In genomic region chr18:25705650-25706049, GRCh38 we compare ENCODE assay signal across 21 cellular contexts.
A peak's percentile ranks its signal among the peaks of the same experiment; 100 is the strongest.
DNase-seq lines count a peak whose midpoint lies in the region; ATAC-seq, FAIRE-seq and TF ChIP-seq lines count a peak whose summit lies in the region.
"Had no signal": no experiment of that assay in that cellular context is flagged by ENCODE, and none has a peak within 500 bp of the region (broad histone marks: within the 10 kb centered on the region; RNA-seq: fewer than 3 reads in every experiment).

No MANE protein-coding gene starts in this region.

- TF ChIP-seq EP300 in A549 (IDR thresholded peaks at IDR 0.05) = no peak
- TF ChIP-seq EP300 in gastroesophageal sphincter (IDR thresholded peaks at IDR 0.05) = no peak

- no peak overlapping the region for H4K5ac ChIP-seq in IMR-90 (ENCODE audit: low read depth, low read length)

- no peak overlapping the region for H3K4me3 Mint-ChIP-seq in endodermal cell
- H3K4me3 Mint-ChIP-seq: B cell; CD4-positive, alpha-beta T cell; CD8-positive, alpha-beta T cell had no signal

- peaks cover 20% of the 10 kb centered on the region for H3K27me3 ChIP-seq in IMR-90 (ENCODE audit: control insufficient read depth, insufficient read depth, low read length)
- H3K27me3 ChIP-seq in endodermal cell (ENCODE audit: control insufficient read depth, insufficient read depth, low read length, poor library complexity, severe bottlenecking) = peaks cover 33% of the 10 kb centered on the region
- H3K27me3 ChIP-seq in gastroesophageal sphincter = no peaks in the 10 kb centered on the region
- H3K27me3 ChIP-seq: BLaER1 treated with 17β-estradiol and CSF1 and Interleukin-3, amounts not matched to agents 10 nM and 100 nM had no signal

- DNase-seq in A549 (ENCODE audit: low read depth in 1 of 2, low spot score in 1 of 2) (no peak), IMR-90 (no peak), endodermal cell (no peak)
- no peak for DNase-seq in stimulated activated naive CD4-positive, alpha-beta T cell (lab: John Stamatoyannopoulos, UW)
- DNase-seq: 8988T; AML-193; Caco-2; Calu3; CD4-positive, alpha-beta T cell; CD8-positive, alpha-beta T cell; DMS79 treated with DMSO at 0.1 percent for 48 hours; GF-D8 had no signal

- TF ChIP-seq CTCF in A549 (IDR thresholded peaks at IDR 0.05) = no peak
- TF ChIP-seq CTCF in IMR-90 (conservative IDR thresholded peaks at IDR 0.05; ENCODE audit: low read depth, low read length) = no peak
- no peak for TF ChIP-seq CTCF in endodermal cell (conservative IDR thresholded peaks at IDR 0.05)
- TF ChIP-seq CTCF in gastroesophageal sphincter (IDR thresholded peaks at IDR 0.05) = no peak

- H3K9me3 ChIP-seq in A549 (no peaks in the 10 kb centered on the region), IMR-90 (ENCODE audit: control insufficient read depth, insufficient read depth, low read length) (no peaks in the 10 kb centered on the region), endodermal cell (ENCODE audit: control insufficient read depth, low read length) (no peaks in the 10 kb centered on the region), gastroesophageal sphincter (no peaks in the 10 kb centered on the region)
- H3K9me3 ChIP-seq: BLaER1 treated with 17β-estradiol and CSF1 and Interleukin-3, amounts not matched to agents 10 nM and 100 nM; Caco-2 had no signal

- no peak for FAIRE-seq in A549 (lab: Jason Lieb, UNC)
- FAIRE-seq: A204.1, D721Med, G401.6, GM12878, GM19239 had no signal

- in situ Hi-C loops in IMR-90 (cut with MboI; ENCODE audit: low sequenced_read_pairs) = no loop called here

- POLR2A ChIA-PET in A549 (lab: Yijun Ruan, JAX) = no interaction called here
- POLR2A ChIA-PET in IMR-90 (lab: Charles Lee; ENCODE audit: unreplicated experiment) = no interaction called here

- peaks cover 27% of the 10 kb centered on the region for H3K4me1 Mint-ChIP-seq in endodermal cell
- H3K4me1 Mint-ChIP-seq: B cell had no signal

- H3K4me3 ChIP-seq in A549 (no peak overlapping the region), IMR-90 (ENCODE audit: insufficient read depth, low read depth, low read length) (no peak overlapping the region), endodermal cell (ENCODE audit: low read length) (peak overlapping the region; percentile 48), gastroesophageal sphincter (no peak overlapping the region)
- H3K4me3 ChIP-seq: BLaER1 treated with 17β-estradiol and CSF1 and Interleukin-3, amounts not matched to agents 10 nM and 100 nM; GM12878 had no signal

- intact Hi-C loops in IMR-90 (cut with micrococcal nuclease) = no loop called here

- no peak for TF ChIP-seq RAD21 in A549 (conservative IDR thresholded peaks at IDR 0.05 in 1 of 2, IDR thresholded peaks at IDR 0.05 in 1 of 2)
- TF ChIP-seq RAD21 in IMR-90 (IDR thresholded peaks at IDR 0.05; ENCODE audit: low read length) = no peak

- no peaks in the 10 kb centered on the region for H4K20me1 ChIP-seq in IMR-90 (ENCODE audit: insufficient read depth, low read length)
- H4K20me1 ChIP-seq: BLaER1 treated with 17β-estradiol and CSF1 and Interleukin-3, amounts not matched to agents 10 nM and 100 nM had no signal

- no peak overlapping the region for H3K27ac ChIP-seq in A549
- H3K27ac ChIP-seq in IMR-90 (ENCODE audit: insufficient read depth, low read length) = no peak overlapping the region
- H3K27ac ChIP-seq in endodermal cell (ENCODE audit: low read depth, low read length) = no peak overlapping the region
- H3K27ac ChIP-seq in gastroesophageal sphincter = no peak overlapping the region
- H3K27ac ChIP-seq: BLaER1 treated with 17β-estradiol and CSF1 and Interleukin-3, amounts not matched to agents 10 nM and 100 nM; C4-2B had no signal

- no peak overlapping the region for H3K14ac ChIP-seq in IMR-90 (replicated peaks; ENCODE audit: low read depth, low read length)

- H3K4ac ChIP-seq in IMR-90 (ENCODE audit: low read depth, low read length) = no peak overlapping the region

- H3K36me3 ChIP-seq in IMR-90 (ENCODE audit: control insufficient read depth, insufficient read depth, low read length) (no peaks in the 10 kb centered on the region), endodermal cell (ENCODE audit: control insufficient read depth, insufficient read depth, low read length) (no peaks in the 10 kb centered on the region), gastroesophageal sphincter (no peaks in the 10 kb centered on the region)
- H3K36me3 ChIP-seq: BLaER1 treated with 17β-estradiol and CSF1 and Interleukin-3, amounts not matched to agents 10 nM and 100 nM had no signal

- no peak overlapping the region for H2BK120ac ChIP-seq in IMR-90 (ENCODE audit: low read depth, low read length)

- H3K9ac ChIP-seq in IMR-90 (ENCODE audit: low read depth, low read length) (no peak overlapping the region), endodermal cell (ENCODE audit: extremely low read depth, low read length, poor library complexity, severe bottlenecking) (no peak overlapping the region)
- H3K9ac ChIP-seq: BLaER1 treated with 17β-estradiol and CSF1 and Interleukin-3, amounts not matched to agents 10 nM and 100 nM had no signal

- dilution Hi-C loops in IMR-90 (cut with HindIII; ENCODE audit: low sequenced_read_pairs, unreplicated experiment) = no loop called here

- no peak overlapping the region for H3K56ac ChIP-seq in IMR-90 (ENCODE audit: extremely low read depth, insufficient read depth, low read length)

- no peaks in the 10 kb centered on the region for H3K9me1 ChIP-seq in IMR-90 (ENCODE audit: insufficient read depth, low read length)

- no peak overlapping the region for H3K18ac ChIP-seq in IMR-90 (ENCODE audit: low read depth, low read length)

- H3K4me1 ChIP-seq in A549 (no peaks in the 10 kb centered on the region), IMR-90 (ENCODE audit: control insufficient read depth, insufficient read depth, low read length) (no peaks in the 10 kb centered on the region), endodermal cell (ENCODE audit: control insufficient read depth, insufficient read depth, low read length) (no peaks in the 10 kb centered on the region), gastroesophageal sphincter (no peaks in the 10 kb centered on the region)
- H3K4me1 ChIP-seq: Caco-2 had no signal

- CTCF ChIA-PET in A549 (lab: Yijun Ruan, JAX) (no interaction called here), IMR-90 (lab: Yijun Ruan, JAX) (no interaction called here)

- no peak overlapping the region for H2AFZ ChIP-seq in IMR-90 (replicated peaks; ENCODE audit: low read length, poor library complexity)

- H2BK15ac ChIP-seq in IMR-90 (ENCODE audit: low read depth, low read length) = no peak overlapping the region

- TF ChIP-seq POLR2A in A549 (IDR thresholded peaks at IDR 0.05; ENCODE audit: low read length) = no peak
- no peak for TF ChIP-seq POLR2A in IMR-90 (IDR thresholded peaks at IDR 0.05; ENCODE audit: low read depth, low read length)
- TF ChIP-seq POLR2A in gastroesophageal sphincter (IDR thresholded peaks at IDR 0.05) = no peak

- peaks cover 46% of the 10 kb centered on the region for H3K27me3 Mint-ChIP-seq in endodermal cell (ENCODE audit: insufficient read depth)
- H3K27me3 Mint-ChIP-seq: B cell had no signal

- H2AK9ac ChIP-seq in IMR-90 (replicated peaks; ENCODE audit: low read depth, low read length, poor library complexity) = no peak overlapping the region

- no peak overlapping the region for H4K91ac ChIP-seq in IMR-90 (ENCODE audit: insufficient read depth, low read depth, low read length)

- no peaks in the 10 kb centered on the region for H3K9me3 Mint-ChIP-seq in endodermal cell
- H3K9me3 Mint-ChIP-seq: CD4-positive, alpha-beta T cell; CD8-positive, alpha-beta T cell had no signal

- H3K79me1 ChIP-seq in IMR-90 (ENCODE audit: low read depth in 1 of 2, low read length in 2 of 2) = no peaks in the 10 kb centered on the region

- H3K23ac ChIP-seq in IMR-90 (ENCODE audit: low read depth, low read length) = no peak overlapping the region

- ATAC-seq in A549 (no peak), IMR-90 (ENCODE audit: low read depth) (no peak), gastroesophageal sphincter (no peak)
- ATAC-seq: CD8-positive, alpha-beta T cell; GM12878 had no signal

- WGBS in A549 (ENCODE audit: missing lambda C conversion rate) = 0% methylated on average over 2 of the region's 2 CpGs
- no CpG with 5 or more reads among the region's 2 CpGs for WGBS in IMR-90 (ENCODE audit: extremely low coverage in 2 of 2, insufficient read length in 1 of 2), 2 experiments
- WGBS in endodermal cell (ENCODE audit: insufficient coverage in 1 of 2, insufficient read length in 1 of 2), 2 experiments = 90 to 100% methylated on average over 1 of the region's 2 CpGs
- WGBS in gastroesophageal sphincter (ENCODE audit: low coverage in 1 of 2), 2 donors = 79 to 86% methylated on average over 2 of the region's 2 CpGs

- H2AK5ac ChIP-seq in IMR-90 (ENCODE audit: low read depth, low read length) = no peak overlapping the region

- H3K27ac Mint-ChIP-seq in endodermal cell = no peak overlapping the region
- H3K27ac Mint-ChIP-seq: B cell; CD4-positive, alpha-beta T cell; CD8-positive, alpha-beta T cell had no signal

- no peak overlapping the region for H2BK20ac ChIP-seq in IMR-90 (ENCODE audit: low read depth, low read length)

- H4K8ac ChIP-seq in IMR-90 (ENCODE audit: low read depth in 2 of 2, low read length in 2 of 2) = no peak overlapping the region

- H3K4me2 ChIP-seq in A549 (no peak overlapping the region), IMR-90 (ENCODE audit: low read depth, low read length) (no peak overlapping the region)
- H3K4me2 ChIP-seq: BLaER1 treated with 17β-estradiol and CSF1 and Interleukin-3, amounts not matched to agents 10 nM and 100 nM had no signal

- H3K36me3 Mint-ChIP-seq in endodermal cell (ENCODE audit: low read depth) = no peaks in the 10 kb centered on the region
- H3K36me3 Mint-ChIP-seq: CD8-positive, alpha-beta T cell had no signal

- BruUV-seq in IMR-90 (replicated peaks; lab: Mats Ljungman, UMichigan) = no TSS peak

- H2BK5ac ChIP-seq in IMR-90 (ENCODE audit: low read depth, low read length, poor library complexity, severe bottlenecking) = no peak overlapping the region

TF ChIP-seq in A549, 52 proteins besides CTCF, POLR2A, EP300 and RAD21:
- TF ChIP-seq MAFK (IDR thresholded peaks at IDR 0.05; ENCODE audit: partially characterized antibody) (peak; percentile 25), RFX5 (IDR thresholded peaks at IDR 0.05) (no peak), NPAS2 (CRISPR knock-in tag; IDR thresholded peaks at IDR 0.05; ENCODE audit: borderline replicate concordance) (no peak)

TF ChIP-seq in IMR-90, 13 proteins besides CTCF, POLR2A, EP300 and RAD21:
- TF ChIP-seq USF2 (IDR thresholded peaks at IDR 0.05; ENCODE audit: low read depth, low read length) (no peak), MAFK (IDR thresholded peaks at IDR 0.05; ENCODE audit: low read depth, low read length) (peak; percentile 83)
TF ChIP-seq in IMR-90: peak in this region for 1.
